ENCODE assay signal across 31 cellular contexts in the genomic region with DNA sequence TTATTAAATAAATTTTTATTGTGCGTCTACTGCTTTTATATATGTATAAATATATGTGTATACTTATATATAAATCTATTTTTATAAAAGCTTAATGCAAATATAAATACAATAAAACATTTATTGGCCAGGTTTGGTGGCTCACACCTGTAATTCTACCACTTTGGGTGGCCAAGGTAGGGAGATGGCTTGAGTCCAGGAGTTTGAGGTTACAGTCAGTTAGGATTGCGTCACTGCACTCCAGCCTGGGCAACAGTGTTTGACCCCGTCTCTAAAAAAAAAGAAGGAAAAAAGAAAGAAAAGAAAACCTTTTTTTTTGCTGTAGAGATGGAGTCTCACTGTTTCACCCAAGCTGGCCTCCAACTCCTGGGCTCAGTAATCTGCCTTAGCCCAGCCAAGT. TPM values are rescaled to one million over a fixed set of nuclear protein-coding genes. Genes with fewer than 3 reads are reported as not detected.
"Had no signal": no experiment of that assay in that cellular context is flagged by ENCODE, and none has a peak within 500 bp of the region (broad histone marks: within the 10 kb centered on the region; RNA-seq: fewer than 3 reads in every experiment).

No MANE protein-coding gene starts in this region.

- DNase-seq: activated CD4-positive, alpha-beta memory T cell treated with anti-CD3 and anti-CD28 coated beads, Interleukin-2, amount 10 ng/mL, durations not matched to agents 7 days and 5 days; activated CD4-positive, alpha-beta T cell treated with anti-CD3 and anti-CD28 coated beads for 1 hour; activated CD4-positive, alpha-beta T cell treated with anti-CD3 and anti-CD28 coated beads, Interleukin-2, amount 10 ng/mL, durations not matched to agents 7 days and 5 days; activated CD8-positive, alpha-beta memory T cell treated with anti-CD3 and anti-CD28 coated beads, Interleukin-2, amount 50 U/mL, for 48 hours; activated gamma-delta T cell; activated naive CD4-positive, alpha-beta T cell treated with anti-CD3 and anti-CD28 coated beads, Interleukin-2, amount 10 ng/mL, durations not matched to agents 7 days and 5 days; activated naive CD8-positive, alpha-beta T cell treated with anti-CD3 and anti-CD28 coated beads, Interleukin-2, amount 10 ng/mL, durations not matched to agents 7 days and 5 days; activated T-cell treated with anti-CD3 and anti-CD28 coated beads, Interleukin-2, amount 50 U/mL, for 24 hours; cortex of kidney; effector memory CD8-positive, alpha-beta T cell; islet precursor cell; midbrain; naive thymus-derived CD8-positive, alpha-beta T cell; occipital lobe; stimulated activated CD4-positive, alpha-beta T cell treated with anti-CD3 and anti-CD28 coated beads, Interleukin-15, amount 100 ng/mL, for 24 hours; stimulated activated CD4-positive, alpha-beta T cell treated with anti-CD3 and anti-CD28 coated beads, Interleukin-2, amount 100 ng/mL, for 24 hours; stimulated activated naive B cell treated with anti-CD40 and anti-IgM and Interleukin-4, amounts not matched to agents 10 μg/mL and 1 μg/mL and 100 μg/mL, for 72 hours; stomach; T1000; thyroid gland; upper lobe of left lung had no signal

- H3K9me3 Mint-ChIP-seq: activated CD4-positive, alpha-beta memory T cell treated with anti-CD3 and anti-CD28 coated beads, Interleukin-2, amount 10 ng/mL, durations not matched to agents 7 days and 5 days; activated CD4-positive, alpha-beta T cell treated with anti-CD3 and anti-CD28 coated beads, Interleukin-2, amount 10 ng/mL, durations not matched to agents 7 days and 5 days; activated naive CD4-positive, alpha-beta T cell treated with anti-CD3 and anti-CD28 coated beads, Interleukin-2, amount 10 ng/mL, durations not matched to agents 7 days and 5 days; activated naive CD8-positive, alpha-beta T cell treated with anti-CD3 and anti-CD28 coated beads, Interleukin-2, amount 10 ng/mL, durations not matched to agents 7 days and 5 days; activated T-cell treated with anti-CD3 and anti-CD28 coated beads, Interleukin-2, amount 50 U/mL, for 24 hours; brain; effector memory CD8-positive, alpha-beta T cell; memory B cell; naive thymus-derived CD8-positive, alpha-beta T cell; neural crest cell; stimulated activated naive B cell treated with anti-CD40 and anti-IgM and Interleukin-4, amounts not matched to agents 10 μg/mL and 1 μg/mL and 100 μg/mL, for 72 hours; WTC11 had no signal

- H3K4me3 ChIP-seq: ascending aorta, gastroesophageal sphincter, hepatocyte, right atrium auricular region, stomach, thyroid gland, upper lobe of left lung had no signal

- H2AFZ ChIP-seq: hepatocyte, parathyroid adenoma had no signal

- H3K27ac Mint-ChIP-seq: activated CD4-positive, alpha-beta memory T cell treated with anti-CD3 and anti-CD28 coated beads, Interleukin-2, amount 10 ng/mL, durations not matched to agents 7 days and 5 days; activated CD4-positive, alpha-beta T cell treated with anti-CD3 and anti-CD28 coated beads, Interleukin-2, amount 10 ng/mL, durations not matched to agents 7 days and 5 days; activated naive CD4-positive, alpha-beta T cell treated with anti-CD3 and anti-CD28 coated beads, Interleukin-2, amount 10 ng/mL, durations not matched to agents 7 days and 5 days; activated naive CD8-positive, alpha-beta T cell treated with anti-CD3 and anti-CD28 coated beads, Interleukin-2, amount 10 ng/mL, durations not matched to agents 7 days and 5 days; activated T-cell treated with anti-CD3 and anti-CD28 coated beads, Interleukin-2, amount 50 U/mL, for 24 hours; brain; effector memory CD8-positive, alpha-beta T cell; memory B cell; stimulated activated naive B cell treated with anti-CD40 and anti-IgM and Interleukin-4, amounts not matched to agents 10 μg/mL and 1 μg/mL and 100 μg/mL, for 72 hours; WTC11 had no signal

- H3K79me2 ChIP-seq: hepatocyte, parathyroid adenoma had no signal

- H3K27me3 ChIP-seq: ascending aorta, gastroesophageal sphincter, hepatocyte, right atrium auricular region, stomach, thyroid gland, upper lobe of left lung had no signal

- ATAC-seq: effector memory CD8-positive, alpha-beta T cell; gastroesophageal sphincter; naive thymus-derived CD8-positive, alpha-beta T cell; stimulated activated naive B cell treated with anti-CD40 and anti-IgM and Interleukin-4, amounts not matched to agents 10 μg/mL and 1 μg/mL and 100 μg/mL, for 72 hours; WTC11 had no signal

- H3K27ac ChIP-seq: ascending aorta, gastroesophageal sphincter, hepatocyte, parathyroid adenoma, right atrium auricular region, stomach, thyroid gland, upper lobe of left lung had no signal

- H3K27me3 Mint-ChIP-seq: activated CD4-positive, alpha-beta memory T cell treated with anti-CD3 and anti-CD28 coated beads, Interleukin-2, amount 10 ng/mL, durations not matched to agents 7 days and 5 days; activated CD4-positive, alpha-beta T cell treated with anti-CD3 and anti-CD28 coated beads, Interleukin-2, amount 10 ng/mL, durations not matched to agents 7 days and 5 days; activated naive CD4-positive, alpha-beta T cell treated with anti-CD3 and anti-CD28 coated beads, Interleukin-2, amount 10 ng/mL, durations not matched to agents 7 days and 5 days; activated naive CD8-positive, alpha-beta T cell treated with anti-CD3 and anti-CD28 coated beads, Interleukin-2, amount 10 ng/mL, durations not matched to agents 7 days and 5 days; activated T-cell treated with anti-CD3 and anti-CD28 coated beads, Interleukin-2, amount 50 U/mL, for 24 hours; brain; effector memory CD8-positive, alpha-beta T cell; memory B cell; naive thymus-derived CD8-positive, alpha-beta T cell; stimulated activated naive B cell treated with anti-CD40 and anti-IgM and Interleukin-4, amounts not matched to agents 10 μg/mL and 1 μg/mL and 100 μg/mL, for 72 hours had no signal

- H3K9me3 ChIP-seq: ascending aorta, gastroesophageal sphincter, right atrium auricular region, stomach, thyroid gland, upper lobe of left lung had no signal

- H3K4me1 Mint-ChIP-seq: activated CD4-positive, alpha-beta memory T cell treated with anti-CD3 and anti-CD28 coated beads, Interleukin-2, amount 10 ng/mL, durations not matched to agents 7 days and 5 days; activated CD4-positive, alpha-beta T cell treated with anti-CD3 and anti-CD28 coated beads, Interleukin-2, amount 10 ng/mL, durations not matched to agents 7 days and 5 days; activated naive CD4-positive, alpha-beta T cell treated with anti-CD3 and anti-CD28 coated beads, Interleukin-2, amount 10 ng/mL, durations not matched to agents 7 days and 5 days; activated naive CD8-positive, alpha-beta T cell treated with anti-CD3 and anti-CD28 coated beads, Interleukin-2, amount 10 ng/mL, durations not matched to agents 7 days and 5 days; brain; memory B cell; neural crest cell; stimulated activated naive B cell treated with anti-CD40 and anti-IgM and Interleukin-4, amounts not matched to agents 10 μg/mL and 1 μg/mL and 100 μg/mL, for 72 hours; WTC11 had no signal

- H3K9ac ChIP-seq: parathyroid adenoma had no signal

- H3K4me2 ChIP-seq: hepatocyte had no signal

- H3K4me1 ChIP-seq: ascending aorta, gastroesophageal sphincter, parathyroid adenoma, right atrium auricular region, thyroid gland, upper lobe of left lung had no signal

- H3K4me3 Mint-ChIP-seq: activated CD4-positive, alpha-beta memory T cell treated with anti-CD3 and anti-CD28 coated beads, Interleukin-2, amount 10 ng/mL, durations not matched to agents 7 days and 5 days; activated CD4-positive, alpha-beta T cell treated with anti-CD3 and anti-CD28 coated beads, Interleukin-2, amount 10 ng/mL, durations not matched to agents 7 days and 5 days; activated naive CD4-positive, alpha-beta T cell treated with anti-CD3 and anti-CD28 coated beads, Interleukin-2, amount 10 ng/mL, durations not matched to agents 7 days and 5 days; activated naive CD8-positive, alpha-beta T cell treated with anti-CD3 and anti-CD28 coated beads, Interleukin-2, amount 10 ng/mL, durations not matched to agents 7 days and 5 days; activated T-cell treated with anti-CD3 and anti-CD28 coated beads, Interleukin-2, amount 50 U/mL, for 24 hours; brain; effector memory CD8-positive, alpha-beta T cell; memory B cell; naive thymus-derived CD8-positive, alpha-beta T cell; neural crest cell; stimulated activated naive B cell treated with anti-CD40 and anti-IgM and Interleukin-4, amounts not matched to agents 10 μg/mL and 1 μg/mL and 100 μg/mL, for 72 hours; WTC11 had no signal

RNA-seq across cellular contexts. Expression of a gene that starts 45.4 kb away (rescaled TPM):
- total RNA-seq: ascending aorta, lower leg skin had no signal
